In genomic region chr11:34002420-34002819, GRCh38 we compare ENCODE assay signal across 22 cellular contexts. TPM values are rescaled to one million over a fixed set of nuclear protein-coding genes. Genes with fewer than 3 reads are reported as not detected.
DNase-seq lines count a peak whose midpoint lies in the region; ATAC-seq and TF ChIP-seq lines count a peak whose summit lies in the region.
"Had no signal": no experiment of that assay in that cellular context is flagged by ENCODE, and none has a peak within 500 bp of the region (broad histone marks: within the 10 kb centered on the region; RNA-seq: fewer than 3 reads in every experiment).

No MANE protein-coding gene starts in this region.

- intact Hi-C loops in upper lobe of right lung (cut with DNase I) = no loop called here
- intact Hi-C loops in CD4-positive, alpha-beta memory T cell (cut with micrococcal nuclease) = no loop called here

- DNase-seq in SIG-M5 treated with dmso at 0.1 percent for 504 hours (lab: John Stamatoyannopoulos, UW; ENCODE audit: unreplicated experiment) (peak; percentile 14), SIG-M5 (lab: John Stamatoyannopoulos, UW) (no peak), NCI-H526 (lab: John Stamatoyannopoulos, UW) (peak; percentile 53 to 70), upper lobe of right lung (no peak), GM23338 (ENCODE audit: low spot score) (no peak), NCI-H1105 (lab: John Stamatoyannopoulos, UW) (no peak)
- DNase-seq in CD4-positive, alpha-beta memory T cell = no peak
- DNase-seq: activated CD8-positive, alpha-beta memory T cell treated with anti-CD3 and anti-CD28 coated beads for 24 hours; activated T-cell treated with anti-CD3 and anti-CD28 coated beads, Interleukin-2, amount 50 U/mL, for 72 hours; foreskin melanocyte; MV-4-11; NCI-H2107; NK-92 treated with Interleukin-12 subunit alpha and Interleukin-12 subunit beta, amount 100 ng/mL, for 24 hours; T-helper 1 cell; tibial artery had no signal

- no peak overlapping the region for H3K4me2 ChIP-seq in GM23338

- ATAC-seq in esophagus mucosa = peak; percentile 87
- peak; percentile 61 for ATAC-seq in upper lobe of right lung
- ATAC-seq in GM23338 = no peak
- ATAC-seq: activated T-cell treated with anti-CD3 and anti-CD28 coated beads, Interleukin-2, amount 50 U/mL, for 72 hours; K562 had no signal

- POLR2A ChIA-PET in CD4-positive, alpha-beta memory T cell (lab: Charles Lee; ENCODE audit: partially characterized antibody) = no interaction called here

- peaks cover 16 to 26% of the 10 kb centered on the region in 2 donors for H3K27me3 Mint-ChIP-seq in CD4-positive, alpha-beta memory T cell
- H3K27me3 Mint-ChIP-seq in GM23338 (ENCODE audit: insufficient read depth, low read depth, poor library complexity) = peaks cover 10% of the 10 kb centered on the region

- H2AFZ ChIP-seq in GM23338 = no peak overlapping the region

- H3K4me3 Mint-ChIP-seq in CD4-positive, alpha-beta memory T cell = no peak overlapping the region
- no peak overlapping the region for H3K4me3 Mint-ChIP-seq in GM23338
- H3K4me3 Mint-ChIP-seq: activated naive CD8-positive, alpha-beta T cell; activated T-cell treated with anti-CD3 and anti-CD28 coated beads, Interleukin-2, amount 50 U/mL, for 72 hours; mesothelial cell of epicardium had no signal

- no peaks in the 10 kb centered on the region for H3K36me3 Mint-ChIP-seq in CD4-positive, alpha-beta memory T cell
- no peaks in the 10 kb centered on the region for H3K36me3 Mint-ChIP-seq in GM23338 (ENCODE audit: low read depth)
- H3K36me3 Mint-ChIP-seq: activated naive CD8-positive, alpha-beta T cell; mesothelial cell of epicardium had no signal

- H3K27ac ChIP-seq in upper lobe of right lung = no peak overlapping the region
- H3K27ac ChIP-seq in CD4-positive, alpha-beta memory T cell (ENCODE audit: low read depth, low read length) = no peak overlapping the region
- H3K27ac ChIP-seq in GM23338 (ENCODE audit: low read depth) = no peak overlapping the region
- H3K27ac ChIP-seq: HL-60, RWPE1, tibial artery had no signal

- H3K27me3 ChIP-seq in upper lobe of right lung (no peaks in the 10 kb centered on the region), GM23338 (ENCODE audit: insufficient read depth) (peaks cover 10% of the 10 kb centered on the region)
- no peaks in the 10 kb centered on the region for H3K27me3 ChIP-seq in CD4-positive, alpha-beta memory T cell (ENCODE audit: insufficient read depth, low read length)
- H3K27me3 ChIP-seq: tibial artery had no signal

- peaks cover 0 to 3% (median 2%) of the 10 kb centered on the region in 4 donors for H3K4me1 Mint-ChIP-seq in CD4-positive, alpha-beta memory T cell
- H3K4me1 Mint-ChIP-seq in GM23338 = peaks cover 9% of the 10 kb centered on the region

- no peaks in the 10 kb centered on the region for H3K9me3 Mint-ChIP-seq in CD4-positive, alpha-beta memory T cell
- no peaks in the 10 kb centered on the region for H3K9me3 Mint-ChIP-seq in GM23338
- H3K9me3 Mint-ChIP-seq: activated T-cell treated with anti-CD3 and anti-CD28 coated beads, Interleukin-2, amount 50 U/mL, for 72 hours; mesothelial cell of epicardium had no signal

- no peaks in the 10 kb centered on the region for H4K20me1 ChIP-seq in GM23338 (replicated peaks; ENCODE audit: insufficient read depth)

- no peaks in the 10 kb centered on the region for H3K36me3 ChIP-seq in upper lobe of right lung
- no peaks in the 10 kb centered on the region for H3K36me3 ChIP-seq in CD4-positive, alpha-beta memory T cell (ENCODE audit: insufficient read depth, low read length)
- H3K36me3 ChIP-seq in GM23338 (ENCODE audit: insufficient read depth) = no peaks in the 10 kb centered on the region
- H3K36me3 ChIP-seq: HAP-1, tibial artery had no signal

- CTCF ChIA-PET in CD4-positive, alpha-beta memory T cell (lab: Charles Lee; ENCODE audit: partially characterized antibody) = interaction anchor here (1.3 to 1.4 kb wide), 2 partner anchors 15 to 172 kb away, joined by 4 to 6 read pairs; no protein-coding TSS in a partner anchor

- no peaks in the 10 kb centered on the region for H3K9me2 ChIP-seq in GM23338 (ENCODE audit: insufficient read depth)

- H3K4me3 ChIP-seq in upper lobe of right lung (no peak overlapping the region), GM23338 (no peak overlapping the region)
- no peak overlapping the region for H3K4me3 ChIP-seq in CD4-positive, alpha-beta memory T cell (ENCODE audit: low read length in 2 of 2)
- H3K4me3 ChIP-seq: HAP-1, K562, tibial artery had no signal

- no peaks in the 10 kb centered on the region for H3F3A ChIP-seq in GM23338 (replicated peaks; ENCODE audit: low read depth)

- no peaks in the 10 kb centered on the region for H3K4me1 ChIP-seq in upper lobe of right lung
- peaks cover under 1% of the 10 kb centered on the region for H3K4me1 ChIP-seq in CD4-positive, alpha-beta memory T cell (ENCODE audit: insufficient read depth, low read length)
- peaks cover 4% of the 10 kb centered on the region for H3K4me1 ChIP-seq in GM23338 (ENCODE audit: insufficient read depth)

- H3K9me3 ChIP-seq in upper lobe of right lung = no peaks in the 10 kb centered on the region
- H3K9me3 ChIP-seq in CD4-positive, alpha-beta memory T cell (ENCODE audit: control insufficient read depth in 1 of 2, low read length in 2 of 2) = no peaks in the 10 kb centered on the region
- H3K9me3 ChIP-seq: HAP-1, tibial artery had no signal

- no peak overlapping the region for H3K27ac Mint-ChIP-seq in CD4-positive, alpha-beta memory T cell
- no peak overlapping the region for H3K27ac Mint-ChIP-seq in GM23338
- H3K27ac Mint-ChIP-seq: activated naive CD8-positive, alpha-beta T cell; activated T-cell treated with anti-CD3 and anti-CD28 coated beads, Interleukin-2, amount 50 U/mL, for 72 hours had no signal

- TF ChIP-seq CTCF in upper lobe of right lung (IDR thresholded peaks at IDR 0.05) = no peak
- TF ChIP-seq CTCF in GM23338 (conservative IDR thresholded peaks at IDR 0.05; ENCODE audit: low read depth in 2 of 2) = no peak

- H3K79me2 ChIP-seq in GM23338 (replicated peaks; ENCODE audit: insufficient read depth) = no peaks in the 10 kb centered on the region

TF ChIP-seq in GM23338, 12 proteins besides CTCF, POLR2A, EP300 and RAD21 (continues in another document):
- TF ChIP-seq ZNF462 (CRISPR knock-in tag; IDR thresholded peaks at IDR 0.05) = no peak
- no peak for TF ChIP-seq POLR2AphosphoS5 (IDR thresholded peaks at IDR 0.05; ENCODE audit: low read depth)
- TF ChIP-seq EZH2phosphoT487 (IDR thresholded peaks at IDR 0.05; ENCODE audit: unreplicated experiment) = no peak

RNA-seq across cellular contexts. Expression of gene CAPRIN1, which starts 49.1 kb away (rescaled TPM):
- total RNA-seq in esophagus mucosa = 154 TPM
- total RNA-seq in upper lobe of right lung = 164 TPM
- total RNA-seq in CD4-positive, alpha-beta memory T cell = 100 to 1,000 TPM; 160 to 176 TPM
- 10 to 100 TPM; 43.3 to 97.1 TPM for polyA plus RNA-seq in CD4-positive, alpha-beta memory T cell
- total RNA-seq in GM23338 (2014; rRNA removed; shearing (Covaris generic)) = 365 and 368 TPM in 2 replicates
- 113 and 119 TPM in 2 replicates for polyA plus RNA-seq in GM23338 (2016; fragmentation: Nextera tagmentation; extraction: Ambion mirVana)

Comparison
In these comparisons a context has a peak if more than half of its experiments do, and no peak if none do; other contexts are left out.
1. DNase-seq: peak in SIG-M5 treated with dmso at 0.1 percent for 504 hours (single experiment) and NCI-H526 (2 of 2); none in SIG-M5 (single experiment), upper lobe of right lung (single experiment), CD4-positive, alpha-beta memory T cell (0 of 5), GM23338 (single experiment) and NCI-H1105 (single experiment).